ENCODE assay signal across 8 cellular contexts in the genomic region with DNA sequence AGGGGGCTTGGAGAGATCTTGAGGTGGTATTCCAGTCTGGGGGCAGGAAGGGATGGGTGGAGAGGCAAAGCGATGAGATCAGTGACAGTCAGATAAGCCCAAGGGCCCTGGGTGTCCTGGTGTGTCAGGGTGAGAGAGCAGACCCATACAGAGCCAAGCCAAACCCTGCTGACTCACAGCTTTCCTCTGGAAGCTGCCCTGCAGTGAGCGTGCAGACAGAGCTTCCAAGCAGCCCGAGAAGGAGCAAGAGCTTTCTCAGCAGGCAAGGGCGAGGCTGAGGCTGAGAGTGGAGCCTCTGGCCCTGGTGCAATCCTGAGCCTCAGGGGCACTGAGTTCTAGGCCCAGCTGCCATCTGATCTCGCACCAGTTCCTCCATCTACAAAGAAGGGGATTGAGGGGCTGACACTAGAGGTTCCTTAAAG.
DNase-seq lines count a peak whose midpoint lies in the region; ATAC-seq, FAIRE-seq and TF ChIP-seq lines count a peak whose summit lies in the region.
"Had no signal": no experiment of that assay in that cellular context is flagged by ENCODE, and none has a peak within 500 bp of the region (broad histone marks: within the 10 kb centered on the region; RNA-seq: fewer than 3 reads in every experiment).

No MANE protein-coding gene starts in this region.

- H3K27ac ChIP-seq in colonic mucosa (peak overlapping the region; percentile 9), lower lobe of right lung (no peak overlapping the region)

- H3K4me1 ChIP-seq in colonic mucosa (peaks cover 4% of the 10 kb centered on the region), lower lobe of right lung (peaks cover 7% of the 10 kb centered on the region)

- H3K9ac ChIP-seq in colonic mucosa (ENCODE audit: low read depth in 2 of 2, low read length in 2 of 2) = no peak overlapping the region

- ATAC-seq in lower lobe of right lung (peak; percentile 58 to 71), GM19351 (IDR thresholded peaks at IDR 0.05; ENCODE audit: unreplicated experiment) (no peak)

- H3K36me3 ChIP-seq in colonic mucosa (no peaks in the 10 kb centered on the region), lower lobe of right lung (no peaks in the 10 kb centered on the region)

- DNase-seq in HUDEP-2 (lab: John Stamatoyannopoulos, UW; ENCODE audit: unreplicated experiment in 76 of 76) (peak in 41 of 76 experiments; percentile 9 to 65 (median 39)), colonic mucosa (peak; percentile 64), lower lobe of right lung (no peak), ureter (ENCODE audit: low spot score) (peak; percentile 61), GM12892 (ENCODE audit: insufficient read length) (no peak), OCI-M2 (lab: John Stamatoyannopoulos, UW; ENCODE audit: unreplicated experiment) (no peak)
- DNase-seq: NCI-H2107 had no signal

- H3K27me3 ChIP-seq in colonic mucosa = no peaks in the 10 kb centered on the region
- no peaks in the 10 kb centered on the region for H3K27me3 ChIP-seq in lower lobe of right lung (ENCODE audit: low read depth)

- TF ChIP-seq POLR2A in GM12892 (IDR thresholded peaks at IDR 0.05; ENCODE audit: low read depth, low read length) = no peak

- FAIRE-seq in GM12892 (lab: Jason Lieb, UNC) = no peak

- H3K9me3 ChIP-seq in colonic mucosa (no peaks in the 10 kb centered on the region), lower lobe of right lung (no peaks in the 10 kb centered on the region)

- intact Hi-C loops in colonic mucosa (cut with DNase I) (loop anchor here (5.0 kb wide), 1 partner anchor 86 kb away; no protein-coding TSS in a partner anchor), lower lobe of right lung (cut with DNase I) (no loop called here)

- no peak overlapping the region for H3K4me3 ChIP-seq in colonic mucosa
- no peak overlapping the region for H3K4me3 ChIP-seq in lower lobe of right lung

- no peak for TF ChIP-seq CTCF in colonic mucosa (IDR thresholded peaks at IDR 0.05)
- TF ChIP-seq CTCF in lower lobe of right lung (IDR thresholded peaks at IDR 0.05) = no peak

Comparison
In these comparisons a context has a peak if more than half of its experiments do, and no peak if none do; other contexts are left out.
1. DNase-seq: peak in HUDEP-2 (41 of 76), colonic mucosa (single experiment) and ureter (single experiment); none in lower lobe of right lung (single experiment), GM12892 (single experiment) and OCI-M2 (single experiment).